In genomic region chr9:97307091-97307490, GRCh38 we compare ENCODE assay signal across 9 cellular contexts. TPM values are rescaled to one million over a fixed set of nuclear protein-coding genes. Genes with fewer than 3 reads are reported as not detected.
DNase-seq lines count a peak whose midpoint lies in the region; ATAC-seq and TF ChIP-seq lines count a peak whose summit lies in the region.
"Had no signal": no experiment of that assay in that cellular context is flagged by ENCODE, and none has a peak within 500 bp of the region (broad histone marks: within the 10 kb centered on the region; RNA-seq: fewer than 3 reads in every experiment).

No MANE protein-coding gene starts in this region.

- ATAC-seq in aorta (ENCODE audit: low FRiP score) (peak; percentile 85), GM21515 (IDR thresholded peaks at IDR 0.05; ENCODE audit: unreplicated experiment) (no peak), HG02981 (IDR thresholded peaks at IDR 0.05; ENCODE audit: unreplicated experiment) (no peak)

- peak in 2 of 3 donors; percentile 11 to 20 for DNase-seq in stimulated activated CD4-positive, alpha-beta T cell treated with anti-CD3 and anti-CD28 coated beads, Interleukin-12 subunit alpha, Interleukin-12 subunit beta, amount 100 ng/mL, for 48 hours (ENCODE audit: low read depth in 2 of 3, low spot score in 1 of 3)
- no peak for DNase-seq in stimulated activated CD4-positive, alpha-beta T cell treated with anti-CD3 and anti-CD28 coated beads, Interleukin-12 subunit alpha, Interleukin-12 subunit beta, amount 100 ng/mL, for 4 hours
- DNase-seq in fibroblast of pulmonary artery (ENCODE audit: low read depth) (peak; percentile 63), neural crest cell (ENCODE audit: low read depth, low spot score) (peak; percentile 77), aorta (peak; percentile 83 to 88), NCI-H446 treated with DMSO at 0.1 percent for 48 hours (lab: John Stamatoyannopoulos, UW) (no peak)

- peak overlapping the region; percentile 50 for H3K27ac Mint-ChIP-seq in neural crest cell (ENCODE audit: unreplicated experiment)
- H3K27ac Mint-ChIP-seq: natural killer cell treated with Interleukin-12 subunit alpha and Interleukin-12 subunit beta and Interleukin-15 and Interleukin-18, amount 100 ng/mL, for 72 hours had no signal

- H3K27me3 Mint-ChIP-seq in neural crest cell (ENCODE audit: low read depth) = no peaks in the 10 kb centered on the region

- intact Hi-C loops in aorta (cut with DNase I) = no loop called here

- TF ChIP-seq CTCF in fibroblast of pulmonary artery (IDR thresholded peaks at IDR 0.05; ENCODE audit: low read length, missing control alignments) = no peak
- peak; percentile 42 for TF ChIP-seq CTCF in neural crest cell (conservative IDR thresholded peaks at IDR 0.05)

- no peaks in the 10 kb centered on the region for H3K4me1 ChIP-seq in aorta (ENCODE audit: control insufficient read depth in 1 of 2, insufficient read depth in 2 of 2, low read length in 2 of 2)

- H3K36me3 ChIP-seq in aorta (ENCODE audit: control insufficient read depth in 1 of 2, insufficient read depth in 2 of 2, low read length in 1 of 2) = no peaks in the 10 kb centered on the region

- H3K4me3 ChIP-seq in fibroblast of pulmonary artery (replicated peaks; ENCODE audit: low read depth, low read length) = peak overlapping the region; percentile 17
- no peak overlapping the region for H3K4me3 ChIP-seq in aorta (ENCODE audit: low read length in 2 of 2)

- H3K27me3 ChIP-seq in aorta (ENCODE audit: control insufficient read depth in 1 of 2, insufficient read depth in 2 of 2, low read length in 1 of 2) = no peaks in the 10 kb centered on the region

- H3K9me3 ChIP-seq in aorta (ENCODE audit: control insufficient read depth, low read length) = no peaks in the 10 kb centered on the region

- WGBS in aorta, 2 donors = 2 to 5% methylated on average over 19 of the region's 19 CpGs

- H3K4me1 Mint-ChIP-seq in neural crest cell = peaks cover 7% of the 10 kb centered on the region

- peaks cover 8% of the 10 kb centered on the region for H3K36me3 Mint-ChIP-seq in neural crest cell (ENCODE audit: low read depth)
- H3K36me3 Mint-ChIP-seq: natural killer cell treated with Interleukin-12 subunit alpha and Interleukin-12 subunit beta and Interleukin-15 and Interleukin-18, amount 100 ng/mL, for 72 hours had no signal

- H3K27ac ChIP-seq in aorta (ENCODE audit: low read depth in 1 of 2, low read length in 2 of 2) = no peak overlapping the region

- peaks cover 8% of the 10 kb centered on the region for H3K9me3 Mint-ChIP-seq in neural crest cell
- H3K9me3 Mint-ChIP-seq: natural killer cell treated with Interleukin-12 subunit alpha and Interleukin-12 subunit beta and Interleukin-15 and Interleukin-18, amount 100 ng/mL, for 72 hours had no signal

- no peak overlapping the region for H3K4me3 Mint-ChIP-seq in neural crest cell
- H3K4me3 Mint-ChIP-seq: natural killer cell treated with Interleukin-12 subunit alpha and Interleukin-12 subunit beta and Interleukin-15 and Interleukin-18, amount 100 ng/mL, for 72 hours had no signal

RNA-seq across cellular contexts. Expression of gene CCDC180, which starts 0.4 kb away (rescaled TPM):
- total RNA-seq in neural crest cell (6.6 and 10.1 TPM in 2 replicates), aorta (1 to 10 TPM; 5.3 to 8.5 TPM)
- polyA plus RNA-seq in aorta = 1 to 10 TPM; 4.1 to 5.2 TPM

Comparison
In these comparisons a context has a peak if more than half of its experiments do, and no peak if none do; other contexts are left out.
1. DNase-seq: peak in stimulated activated CD4-positive, alpha-beta T cell treated with anti-CD3 and anti-CD28 coated beads, Interleukin-12 subunit alpha, Interleukin-12 subunit beta, amount 100 ng/mL, for 48 hours (2 of 3), fibroblast of pulmonary artery (single experiment), neural crest cell (single experiment) and aorta (2 of 2); none in stimulated activated CD4-positive, alpha-beta T cell treated with anti-CD3 and anti-CD28 coated beads, Interleukin-12 subunit alpha, Interleukin-12 subunit beta, amount 100 ng/mL, for 4 hours (single experiment) and NCI-H446 treated with DMSO at 0.1 percent for 48 hours (single experiment).